11 cellular contexts compared by ENCODE assay signal in the genomic region with DNA sequence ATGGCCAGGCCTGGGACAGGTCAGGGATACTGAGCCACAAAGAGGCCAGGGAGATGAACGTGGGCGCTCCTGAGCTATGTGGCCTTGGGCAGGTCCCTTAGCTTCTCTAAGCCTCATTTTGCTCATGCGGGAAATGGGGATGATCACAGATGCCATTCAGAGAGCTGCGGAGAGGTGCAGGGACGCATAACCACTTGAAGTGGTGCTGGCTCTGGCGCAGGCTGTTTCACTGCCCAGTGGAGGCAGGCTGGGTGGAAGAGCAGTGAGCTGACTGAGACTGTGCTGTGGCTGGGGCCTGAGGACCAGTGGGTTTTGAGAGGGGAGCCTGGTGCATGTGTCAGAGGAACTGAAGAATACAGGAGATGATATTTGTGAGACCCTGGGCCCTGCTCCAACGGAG. TPM values are rescaled to one million over a fixed set of nuclear protein-coding genes. Genes with fewer than 3 reads are reported as not detected.
DNase-seq lines count a peak whose midpoint lies in the region; ATAC-seq and TF ChIP-seq lines count a peak whose summit lies in the region.
"Had no signal": no experiment of that assay in that cellular context is flagged by ENCODE, and none has a peak within 500 bp of the region (broad histone marks: within the 10 kb centered on the region; RNA-seq: fewer than 3 reads in every experiment).

No MANE protein-coding gene starts in this region.

- 85 to 87% methylated on average over 7 of the region's 7 CpGs for WGBS in lung, 2 donors

- peaks cover 47% of the 10 kb centered on the region for H3K4me1 Mint-ChIP-seq in activated CD8-positive, alpha-beta memory T cell treated with anti-CD3 and anti-CD28 coated beads, Interleukin-2, amount 10 ng/mL, durations not matched to agents 7 days and 5 days
- H3K4me1 Mint-ChIP-seq in activated CD8-positive, alpha-beta T cell treated with anti-CD3 and anti-CD28 coated beads, Interleukin-2, amount 10 ng/mL, durations not matched to agents 7 days and 5 days (ENCODE audit: low read depth) = peaks cover 47% of the 10 kb centered on the region

- no peak overlapping the region for H3K4me3 Mint-ChIP-seq in activated CD8-positive, alpha-beta memory T cell treated with anti-CD3 and anti-CD28 coated beads, Interleukin-2, amount 10 ng/mL, durations not matched to agents 7 days and 5 days
- no peak overlapping the region for H3K4me3 Mint-ChIP-seq in activated CD8-positive, alpha-beta T cell treated with anti-CD3 and anti-CD28 coated beads, Interleukin-2, amount 10 ng/mL, durations not matched to agents 7 days and 5 days

- no peaks in the 10 kb centered on the region for H3K27me3 ChIP-seq in lung (ENCODE audit: control insufficient read depth, insufficient read depth)
- no peaks in the 10 kb centered on the region for H3K27me3 ChIP-seq in subcutaneous abdominal adipose tissue (ENCODE audit: control insufficient read depth in 5 of 5, insufficient read depth in 4 of 5, low read length in 5 of 5)

- peak overlapping the region in 2 of 5 donors; percentile 7 to 35 for H3K9ac ChIP-seq in subcutaneous abdominal adipose tissue (ENCODE audit: low read length in 5 of 5)

- no peaks in the 10 kb centered on the region for H3K36me3 ChIP-seq in lung (ENCODE audit: control insufficient read depth in 2 of 2, insufficient read depth in 2 of 2, low read length in 2 of 2)
- peaks cover 0 to 6% (median 2%) of the 10 kb centered on the region in 5 donors for H3K36me3 ChIP-seq in subcutaneous abdominal adipose tissue (ENCODE audit: control insufficient read depth in 5 of 5, insufficient read depth in 5 of 5, low read length in 5 of 5)

- POLR2A ChIA-PET in activated CD8-positive, alpha-beta T cell treated with anti-CD3 and anti-CD28 coated beads, Interleukin-2, amount 10 ng/mL, durations not matched to agents 7 days and 5 days (lab: Charles Lee) = interaction anchor here (0.7 to 1.9 kb wide), 2 partner anchors 16 to 30 kb away, joined by 3 to 6 read pairs; no protein-coding TSS in a partner anchor

- no peak overlapping the region for H3K4me3 ChIP-seq in lung
- no peak overlapping the region for H3K4me3 ChIP-seq in subcutaneous abdominal adipose tissue (ENCODE audit: low read depth in 1 of 5, low read length in 5 of 5)

- H3K27ac Mint-ChIP-seq in activated CD8-positive, alpha-beta memory T cell treated with anti-CD3 and anti-CD28 coated beads, Interleukin-2, amount 10 ng/mL, durations not matched to agents 7 days and 5 days = peak overlapping the region; percentile 0
- peak overlapping the region; percentile 72 for H3K27ac Mint-ChIP-seq in activated CD8-positive, alpha-beta T cell treated with anti-CD3 and anti-CD28 coated beads, Interleukin-2, amount 10 ng/mL, durations not matched to agents 7 days and 5 days

- CTCF ChIA-PET in activated CD8-positive, alpha-beta memory T cell treated with anti-CD3 and anti-CD28 coated beads, Interleukin-2, amount 10 ng/mL, durations not matched to agents 7 days and 5 days (lab: Charles Lee) = interaction anchor here (1.2 to 7.5 kb wide), 3 partner anchors 32 to 99 kb away, joined by 5 to 84 read pairs (median 6); no protein-coding TSS in a partner anchor
- CTCF ChIA-PET in activated CD8-positive, alpha-beta T cell treated with anti-CD3 and anti-CD28 coated beads, Interleukin-2, amount 10 ng/mL, durations not matched to agents 7 days and 5 days (lab: Charles Lee) = interaction anchor here (0.7 to 8.5 kb wide), 6 partner anchors 13 to 99 kb away, joined by 3 to 95 read pairs (median 6); no protein-coding TSS in a partner anchor

- H3K36me3 Mint-ChIP-seq in activated CD8-positive, alpha-beta memory T cell treated with anti-CD3 and anti-CD28 coated beads, Interleukin-2, amount 10 ng/mL, durations not matched to agents 7 days and 5 days = no peaks in the 10 kb centered on the region
- H3K36me3 Mint-ChIP-seq in activated CD8-positive, alpha-beta T cell treated with anti-CD3 and anti-CD28 coated beads, Interleukin-2, amount 10 ng/mL, durations not matched to agents 7 days and 5 days (ENCODE audit: low read depth) = no peaks in the 10 kb centered on the region

- H3K9me3 ChIP-seq in lung (ENCODE audit: control insufficient read depth in 2 of 2, insufficient read depth in 1 of 2, low read length in 1 of 2) (no peaks in the 10 kb centered on the region), subcutaneous abdominal adipose tissue (ENCODE audit: control insufficient read depth in 5 of 5, low read length in 5 of 5) (no peaks in the 10 kb centered on the region)

- no peaks in the 10 kb centered on the region for H3K27me3 Mint-ChIP-seq in activated CD8-positive, alpha-beta memory T cell treated with anti-CD3 and anti-CD28 coated beads, Interleukin-2, amount 10 ng/mL, durations not matched to agents 7 days and 5 days
- no peaks in the 10 kb centered on the region for H3K27me3 Mint-ChIP-seq in activated CD8-positive, alpha-beta T cell treated with anti-CD3 and anti-CD28 coated beads, Interleukin-2, amount 10 ng/mL, durations not matched to agents 7 days and 5 days (ENCODE audit: low read depth)

- H3K27ac ChIP-seq in lung (ENCODE audit: low read depth in 1 of 2, low read length in 1 of 2) (peak overlapping the region; percentile 15 to 95), subcutaneous abdominal adipose tissue (ENCODE audit: low read depth, low read length) (peak overlapping the region; percentile 97)

- no peak for ATAC-seq in activated CD8-positive, alpha-beta memory T cell treated with anti-CD3 and anti-CD28 coated beads, Interleukin-2, amount 10 ng/mL, durations not matched to agents 7 days and 5 days
- no peak for ATAC-seq in activated CD8-positive, alpha-beta T cell treated with anti-CD3 and anti-CD28 coated beads, Interleukin-2, amount 10 ng/mL, durations not matched to agents 7 days and 5 days
- ATAC-seq in lung (ENCODE audit: insufficient read depth, low FRiP score) (no peak), GM21381 (IDR thresholded peaks at IDR 0.05; ENCODE audit: unreplicated experiment) (no peak)

- H3K9me3 Mint-ChIP-seq in activated CD8-positive, alpha-beta memory T cell treated with anti-CD3 and anti-CD28 coated beads, Interleukin-2, amount 10 ng/mL, durations not matched to agents 7 days and 5 days (ENCODE audit: low read depth) = no peaks in the 10 kb centered on the region
- H3K9me3 Mint-ChIP-seq in activated CD8-positive, alpha-beta T cell treated with anti-CD3 and anti-CD28 coated beads, Interleukin-2, amount 10 ng/mL, durations not matched to agents 7 days and 5 days (ENCODE audit: insufficient read depth) = no peaks in the 10 kb centered on the region

- no peak for TF ChIP-seq CTCF in lung (IDR thresholded peaks at IDR 0.05; ENCODE audit: control extremely low read depth, extremely low read depth)

- H3K4me1 ChIP-seq in lung (ENCODE audit: control insufficient read depth in 2 of 2, insufficient read depth in 2 of 2, low read length in 2 of 2) (peaks cover 6 to 48% of the 10 kb centered on the region in 2 donors), subcutaneous abdominal adipose tissue (ENCODE audit: control insufficient read depth in 5 of 5, insufficient read depth in 5 of 5, low read length in 5 of 5) (peaks cover 14 to 94% (median 92%) of the 10 kb centered on the region in 5 donors)

- no peak for DNase-seq in activated CD8-positive, alpha-beta memory T cell treated with anti-CD3 and anti-CD28 coated beads, Interleukin-2, amount 10 ng/mL, durations not matched to agents 7 days and 5 days
- no peak for DNase-seq in activated CD8-positive, alpha-beta memory T cell treated with anti-CD3 and anti-CD28 coated beads, Interleukin-2, amount 50 U/mL, for 4 hours
- no peak for DNase-seq in activated CD8-positive, alpha-beta T cell treated with anti-CD3 and anti-CD28 coated beads, Interleukin-2, amount 10 ng/mL, durations not matched to agents 7 days and 5 days
- DNase-seq in lung (ENCODE audit: low spot score) (no peak), NCI-H345 treated with DMSO at 0.1 percent for 48 hours (lab: John Stamatoyannopoulos, UW; ENCODE audit: unreplicated experiment) (no peak), NCI-H128 (lab: John Stamatoyannopoulos, UW; ENCODE audit: unreplicated experiment) (no peak)
- DNase-seq: activated effector memory CD4-positive, alpha-beta T cell treated with Interleukin-2 at 50 U/mL for 16 hours; H7; NCI-H1105 treated with DMSO at 0.1 percent for 48 hours had no signal

RNA-seq across cellular contexts. Expression of a gene that starts 18.4 kb away (rescaled TPM):
- 1 to 10 TPM; 1.8 to 4.1 TPM for total RNA-seq in activated CD8-positive, alpha-beta memory T cell treated with anti-CD3 and anti-CD28 coated beads, Interleukin-2, amount 10 ng/mL, durations not matched to agents 7 days and 5 days
- total RNA-seq in activated CD8-positive, alpha-beta T cell treated with anti-CD3 and anti-CD28 coated beads, Interleukin-2, amount 10 ng/mL, durations not matched to agents 7 days and 5 days = 1 to 10 TPM; 1.2 to 2.0 TPM
- total RNA-seq in lung = 10 to 100 TPM; 26.5 to 39.8 TPM
- 10 to 100 TPM; 20.7 to 23.5 TPM for polyA plus RNA-seq in lung

Comparison
In these comparisons a context has a peak if more than half of its experiments do, and no peak if none do; other contexts are left out.
1. RNA of a gene that starts 18.4 kb away (total RNA-seq): 26.5 to 39.8 TPM in lung; 1.8 to 4.1 TPM in activated CD8-positive, alpha-beta memory T cell treated with anti-CD3 and anti-CD28 coated beads, Interleukin-2, amount 10 ng/mL, durations not matched to agents 7 days and 5 days and 1.2 to 2.0 TPM in activated CD8-positive, alpha-beta T cell treated with anti-CD3 and anti-CD28 coated beads, Interleukin-2, amount 10 ng/mL, durations not matched to agents 7 days and 5 days; every median in the first group is over 4 times any median in the second.